In the genomic region with DNA sequence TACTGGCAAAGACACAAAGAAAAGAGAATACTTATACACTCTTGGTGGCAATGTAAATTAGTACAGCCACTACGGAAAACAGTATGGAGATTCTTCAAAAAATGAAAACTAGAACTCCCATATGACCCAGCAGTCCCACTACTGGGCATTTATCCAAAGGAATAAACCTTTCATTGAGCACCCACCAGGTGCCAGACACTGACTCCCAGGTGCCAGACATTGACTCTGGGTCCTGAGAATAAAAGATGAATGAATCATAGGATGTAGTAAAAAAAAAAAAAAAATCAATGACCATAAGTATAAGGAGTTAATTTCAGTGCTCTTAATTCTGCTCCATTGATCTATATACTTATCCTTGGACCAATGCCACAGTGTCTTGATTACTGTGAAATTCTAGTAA, we compare ENCODE assay signal across 25 cellular contexts.
DNase-seq lines count a peak whose midpoint lies in the region; TF ChIP-seq lines count a peak whose summit lies in the region.
"Had no signal": no experiment of that assay in that cellular context is flagged by ENCODE, and none has a peak within 500 bp of the region (broad histone marks: within the 10 kb centered on the region; RNA-seq: fewer than 3 reads in every experiment).

No MANE protein-coding gene starts in this region.

- peak; percentile 64 for DNase-seq in DMS53 (lab: John Stamatoyannopoulos, UW)
- peak; percentile 96 for DNase-seq in NCI-H1105 treated with DMSO at 0.1 percent for 48 hours (lab: John Stamatoyannopoulos, UW)
- DNase-seq in NCI-H2196 treated with DMSO at 0.1 percent for 48 hours (lab: John Stamatoyannopoulos, UW; ENCODE audit: unreplicated experiment): peak; percentile 16
- DNase-seq in epithelial cell of esophagus (ENCODE audit: low read depth): peak; percentile 22
- DNase-seq in NCI-H446 treated with DMSO at 0.1 percent for 48 hours (lab: John Stamatoyannopoulos, UW): no peak
- DNase-seq in NCI-H2171 (lab: John Stamatoyannopoulos, UW): no peak
- no peak for DNase-seq in germinal center (ENCODE audit: low spot score)
- DNase-seq in GM19240 (ENCODE audit: insufficient read length, low spot score): no peak
- DNase-seq: activated CD4-positive, alpha-beta memory T cell treated with anti-CD3 and anti-CD28 coated beads for 36 hours; activated CD4-positive, CD25-positive, alpha-beta regulatory T cell; activated effector memory CD4-positive, alpha-beta T cell treated with Interleukin-2 at 50 U/mL for 16 hours; activated naive CD8-positive, alpha-beta T cell treated with anti-CD3 and anti-CD28 coated beads for 36 hours; glutamatergic neuron; IMR-90; kidney glomerular epithelial cell; NCI-H1694; NCI-H526; OCI-M1; Right ventricle myocardium superior; sigmoid colon; stimulated activated naive CD8-positive, alpha-beta T cell treated with anti-CD3 and anti-CD28 coated beads, Interleukin-15, amount 100 ng/mL, for 72 hours; SW 1271; T1000; thyroid gland had no signal

- no peak for TF ChIP-seq CTCF in epithelial cell of esophagus (IDR thresholded peaks at IDR 0.05; ENCODE audit: insufficient read depth, low read depth, low read length, missing control alignments)

- no peak overlapping the region for H3K4me3 ChIP-seq in epithelial cell of esophagus (ENCODE audit: low read length)
- H3K4me3 ChIP-seq: neural progenitor cell, sigmoid colon, thyroid gland had no signal

Comparison
In these comparisons a context has a peak if more than half of its experiments do, and no peak if none do; other contexts are left out.
1. DNase-seq: peak in DMS53 (single experiment), NCI-H1105 treated with DMSO at 0.1 percent for 48 hours (single experiment), NCI-H2196 treated with DMSO at 0.1 percent for 48 hours (single experiment) and epithelial cell of esophagus (single experiment); none in NCI-H446 treated with DMSO at 0.1 percent for 48 hours (single experiment), NCI-H2171 (single experiment), germinal center (single experiment) and GM19240 (single experiment).